Comparison of ENCODE assay signal across 20 cellular contexts in the genomic region with DNA sequence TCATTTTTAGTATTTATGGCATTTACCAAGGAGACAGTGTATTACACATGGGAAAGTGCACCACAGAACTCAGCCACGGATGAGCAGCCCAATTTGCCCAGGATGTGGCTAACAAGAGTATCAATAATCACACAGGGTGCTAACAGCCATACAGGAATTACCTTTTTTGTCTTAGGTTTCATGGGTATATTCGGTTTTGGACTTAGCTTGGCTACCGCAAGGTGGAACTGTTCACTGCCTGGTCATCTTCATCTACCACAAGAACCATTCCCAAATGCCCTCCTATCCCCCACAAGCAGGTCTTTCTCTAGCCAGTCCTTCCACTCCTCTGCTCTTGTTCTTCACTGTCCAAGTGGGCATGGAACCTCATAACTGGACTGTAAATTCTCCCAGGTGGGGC. TPM values are rescaled to one million over a fixed set of nuclear protein-coding genes. Genes with fewer than 3 reads are reported as not detected.
DNase-seq lines count a peak whose midpoint lies in the region; ATAC-seq, FAIRE-seq and TF ChIP-seq lines count a peak whose summit lies in the region.
"Had no signal": no experiment of that assay in that cellular context is flagged by ENCODE, and none has a peak within 500 bp of the region (broad histone marks: within the 10 kb centered on the region; RNA-seq: fewer than 3 reads in every experiment).

No MANE protein-coding gene starts in this region.

- peaks cover 2% of the 10 kb centered on the region; the same call in 1 of the 2 replicates for H3K36me3 Mint-ChIP-seq in WTC11
- H3K36me3 Mint-ChIP-seq in mesothelial cell of epicardium = peaks cover 2% of the 10 kb centered on the region
- H3K36me3 Mint-ChIP-seq: activated CD8-positive, alpha-beta memory T cell treated with anti-CD3 and anti-CD28 coated beads, Interleukin-2, amount 10 ng/mL, durations not matched to agents 7 days and 5 days; CD4-positive, alpha-beta memory T cell had no signal

- H3K36me3 ChIP-seq in small intestine (ENCODE audit: control insufficient read depth in 2 of 2, insufficient read depth in 2 of 2, low read length in 2 of 2) = no peaks in the 10 kb centered on the region

- H3K27ac Mint-ChIP-seq in WTC11 (peak overlapping the region; percentile 46; the same call in 1 of the 2 replicates), mesothelial cell of epicardium (no peak overlapping the region)
- H3K27ac Mint-ChIP-seq: activated CD8-positive, alpha-beta memory T cell treated with anti-CD3 and anti-CD28 coated beads, Interleukin-2, amount 10 ng/mL, durations not matched to agents 7 days and 5 days; dendritic cell treated with granulocyte-macrophage colony-stimulating factor and Interleukin-4, amounts not matched to agents 40 ng/mL and 50 ng/mL, for 4 days; nephron had no signal

- CTCF ChIA-PET in WTC11 (lab: Charles Lee) = interaction anchor here (1.4 kb wide), 1 partner anchor 38 kb away, joined by 3 read pairs; no protein-coding TSS in a partner anchor

- no peak overlapping the region for H3K4me3 ChIP-seq in small intestine (ENCODE audit: low read depth in 1 of 2, low read length in 2 of 2)

- peaks cover 7 to 11% of the 10 kb centered on the region in 2 donors for H3K4me1 ChIP-seq in small intestine (ENCODE audit: control insufficient read depth in 2 of 2, insufficient read depth in 1 of 2, low read depth in 1 of 2, low read length in 1 of 2)

- H3K27me3 Mint-ChIP-seq in WTC11 (ENCODE audit: low read depth) = no peaks in the 10 kb centered on the region
- peaks cover 5% of the 10 kb centered on the region for H3K27me3 Mint-ChIP-seq in mesothelial cell of epicardium (ENCODE audit: low read depth)

- POLR2A ChIA-PET in WTC11 (lab: Charles Lee) = no interaction called here

- DNase-seq in GM10266 (ENCODE audit: extremely low spot score) = peak; percentile 27
- no peak for DNase-seq in WTC11 (ENCODE audit: low spot score)
- DNase-seq in small intestine = no peak
- DNase-seq in mesothelial cell of epicardium (ENCODE audit: low spot score in 2 of 2, unreplicated experiment in 2 of 2) = no peak
- no peak for DNase-seq in hippocampal formation (lab: John Stamatoyannopoulos, UW)
- DNase-seq: activated CD4-positive, alpha-beta T cell treated with anti-CD3 and anti-CD28 coated beads for 4 hours; activated CD8-positive, alpha-beta memory T cell treated with anti-CD3 and anti-CD28 coated beads, Interleukin-2, amount 10 ng/mL, durations not matched to agents 7 days and 5 days; CD4-positive, alpha-beta memory T cell; Karpas-422; mesendoderm; NCI-H1048; NCI-H2029; stimulated activated CD4-positive, alpha-beta T cell treated with anti-CD3 and anti-CD28 coated beads, Interleukin-4, amount 100 ng/mL, for 1 hour had no signal

- H3K9me3 Mint-ChIP-seq in WTC11 (no peaks in the 10 kb centered on the region), mesothelial cell of epicardium (no peaks in the 10 kb centered on the region)
- H3K9me3 Mint-ChIP-seq: CD4-positive, alpha-beta memory T cell; dendritic cell treated with granulocyte-macrophage colony-stimulating factor and Interleukin-4, amounts not matched to agents 40 ng/mL and 50 ng/mL, for 4 days; nephron had no signal

- FAIRE-seq in small intestine (lab: Jason Lieb, UNC) = no peak
- FAIRE-seq: bronchial epithelial cell, H54, keratinocyte had no signal

- TF ChIP-seq CTCF in GM10266 (IDR thresholded peaks at IDR 0.05; ENCODE audit: control insufficient read depth, insufficient read depth, low read depth, missing control alignments) (peak; percentile 40), WTC11 (IDR thresholded peaks at IDR 0.05) (no peak), mesothelial cell of epicardium (IDR thresholded peaks at IDR 0.05; ENCODE audit: unreplicated experiment) (no peak)

- WGBS in small intestine, 3 donors = 66 to 75% (median 74%) methylated on average over 3 of the region's 3 CpGs

- H3K27ac ChIP-seq in small intestine (ENCODE audit: low read depth in 1 of 2, low read length in 1 of 2) = peak overlapping the region; percentile 21 to 43

- H3K4me1 Mint-ChIP-seq in WTC11 (peaks cover 73% of the 10 kb centered on the region), mesothelial cell of epicardium (peaks cover 33% of the 10 kb centered on the region)

- H3K4me3 Mint-ChIP-seq in WTC11 (no peak overlapping the region), mesothelial cell of epicardium (no peak overlapping the region)
- H3K4me3 Mint-ChIP-seq: activated CD8-positive, alpha-beta memory T cell treated with anti-CD3 and anti-CD28 coated beads, Interleukin-2, amount 10 ng/mL, durations not matched to agents 7 days and 5 days; CD4-positive, alpha-beta memory T cell; dendritic cell treated with granulocyte-macrophage colony-stimulating factor and Interleukin-4, amounts not matched to agents 40 ng/mL and 50 ng/mL, for 4 days; nephron had no signal

- H3K27me3 ChIP-seq in small intestine (ENCODE audit: control insufficient read depth in 2 of 2, insufficient read depth in 2 of 2, low read length in 2 of 2) = no peaks in the 10 kb centered on the region

- ATAC-seq in GM21381 (IDR thresholded peaks at IDR 0.05; ENCODE audit: unreplicated experiment) (peak; percentile 62), WTC11 (no peak), HG02759 (IDR thresholded peaks at IDR 0.05; ENCODE audit: unreplicated experiment) (no peak)
- ATAC-seq: activated CD8-positive, alpha-beta memory T cell treated with anti-CD3 and anti-CD28 coated beads, Interleukin-2, amount 10 ng/mL, durations not matched to agents 7 days and 5 days had no signal

- H3K9me3 ChIP-seq in small intestine (ENCODE audit: control insufficient read depth, low read depth) = no peaks in the 10 kb centered on the region

TF ChIP-seq in WTC11, 78 proteins besides CTCF, POLR2A, EP300 and RAD21 (continues in another document):
- TF ChIP-seq ZNF317 (CRISPR knock-in tag; IDR thresholded peaks at IDR 0.05; ENCODE audit: borderline replicate concordance, low read depth) (no peak), USF2 (CRISPR knock-in tag; IDR thresholded peaks at IDR 0.05) (no peak), ATF1 (CRISPR knock-in tag; IDR thresholded peaks at IDR 0.05) (no peak), ZNF512 (CRISPR knock-in tag; IDR thresholded peaks at IDR 0.05; ENCODE audit: borderline replicate concordance) (no peak), EMX1 (CRISPR knock-in tag; IDR thresholded peaks at IDR 0.05) (no peak), CREB1 (CRISPR knock-in tag; IDR thresholded peaks at IDR 0.05) (no peak), NR3C1 (CRISPR knock-in tag; conservative IDR thresholded peaks at IDR 0.05; ENCODE audit: low read depth) (no peak), CDX4 (CRISPR knock-in tag; IDR thresholded peaks at IDR 0.05; ENCODE audit: borderline replicate concordance) (no peak), ZNF219 (CRISPR knock-in tag; IDR thresholded peaks at IDR 0.05; ENCODE audit: borderline replicate concordance) (no peak), FOXP1 (CRISPR knock-in tag; IDR thresholded peaks at IDR 0.05; ENCODE audit: borderline replicate concordance) (no peak)

RNA-seq across cellular contexts. Expression of gene PDLIM1, which starts 6.0 kb away (rescaled TPM):
- 223 to 226 TPM (median 226 TPM) in 3 replicates for total RNA-seq in WTC11 (2021)
- 100 to 1,000 TPM; 206 to 572 (median 368) TPM for polyA plus RNA-seq in small intestine
- 121 to 131 TPM (median 122 TPM) in 3 replicates for total RNA-seq in mesothelial cell of epicardium
